In the genomic region with DNA sequence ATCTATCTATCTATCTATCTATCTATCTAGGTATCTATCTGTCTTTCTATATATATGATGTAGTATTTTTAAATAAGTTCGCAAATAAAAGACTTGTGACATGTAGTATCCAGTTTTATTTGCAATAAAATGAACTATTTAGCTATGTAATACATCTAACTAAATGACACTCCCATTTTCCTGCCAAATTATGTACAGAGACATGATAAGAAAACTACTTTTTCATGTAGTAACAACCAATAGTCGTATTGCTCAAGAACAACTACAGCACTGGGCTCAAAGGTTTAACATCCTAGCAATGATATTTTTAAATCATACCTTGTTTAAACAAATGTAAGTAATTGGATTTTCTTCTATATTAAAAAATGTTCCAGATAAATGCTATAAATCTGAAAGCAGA, we compare ENCODE assay signal across 34 cellular contexts. TPM values are rescaled to one million over a fixed set of nuclear protein-coding genes. Genes with fewer than 3 reads are reported as not detected.
"Had no signal": no experiment of that assay in that cellular context is flagged by ENCODE, and none has a peak within 500 bp of the region (broad histone marks: within the 10 kb centered on the region; RNA-seq: fewer than 3 reads in every experiment).

No MANE protein-coding gene starts in this region.

- H3K4me1 ChIP-seq: breast epithelium had no signal

- ATAC-seq: activated CD8-positive, alpha-beta T cell treated with anti-CD3 and anti-CD28 coated beads for 36 hours; activated naive CD4-positive, alpha-beta T cell treated with anti-CD3 and anti-CD28 coated beads, Interleukin-2, amount 50 U/mL, for 72 hours; activated T-cell treated with anti-CD3 and anti-CD28 coated beads, Interleukin-2, amount 50 U/mL, for 4 hours; activated T-cell treated with anti-CD3 and anti-CD28 coated beads, Interleukin-2, amount 50 U/mL, for 72 hours; activated T-helper 17 cell treated with anti-CD3 and anti-CD28 coated beads, Interleukin-2, amount 50 U/mL, for 72 hours had no signal

- H3K4me3 ChIP-seq: ascending aorta, breast epithelium had no signal

- H3K9me3 ChIP-seq: ascending aorta, breast epithelium had no signal

- FAIRE-seq: TTC549 had no signal

- H3K36me3 ChIP-seq: ascending aorta, brain microvascular endothelial cell, breast epithelium had no signal

- H3K27ac ChIP-seq: ascending aorta, brain microvascular endothelial cell, breast epithelium, VCaP had no signal

- H3K27me3 ChIP-seq: ascending aorta, brain microvascular endothelial cell, breast epithelium had no signal

- DNase-seq: activated B cell treated with CpG ODN at 0.5 μM for 24 hours; activated CD4-positive, alpha-beta memory T cell treated with anti-CD3 and anti-CD28 coated beads for 36 hours; activated CD4-positive, alpha-beta T cell treated with anti-CD3 and anti-CD28 coated beads for 4 hours; activated CD4-positive, alpha-beta T cell treated with anti-CD3 and anti-CD28 coated beads, Interleukin-2, amount 10 ng/mL, durations not matched to agents 24 days and 14 days; activated CD4-positive, alpha-beta T cell treated with anti-CD3 and anti-CD28 coated beads, Interleukin-2, amount 50 U/mL, for 1 hour; activated CD4-positive, alpha-beta T cell treated with anti-CD3 and anti-CD28 coated beads, Interleukin-2, amount 50 U/mL, for 4 hours; activated CD4-positive, CD25-positive, alpha-beta regulatory T cell treated with anti-CD3 and anti-CD28 coated beads, Interleukin-2, amount 50 U/mL, for 72 hours; activated CD8-positive, alpha-beta memory T cell treated with anti-CD3 and anti-CD28 coated beads, Interleukin-2, amount 50 U/mL, for 4 hours; activated CD8-positive, alpha-beta T cell treated with anti-CD3 and anti-CD28 coated beads for 36 hours; activated effector memory CD4-positive, alpha-beta T cell treated with anti-CD3 and anti-CD28 coated beads, Interleukin-2, amount 50 U/mL, for 16 hours; activated gamma-delta T cell treated with Interleukin-2 at 50 U/mL for 16 hours; activated naive CD4-positive, alpha-beta T cell; activated naive CD4-positive, alpha-beta T cell treated with anti-CD3 and anti-CD28 coated beads for 36 hours; activated naive CD4-positive, alpha-beta T cell treated with anti-CD3 and anti-CD28 coated beads, Interleukin-2, amount 50 U/mL, for 16 hours; activated naive CD8-positive, alpha-beta T cell treated with anti-CD3 and anti-CD28 coated beads for 36 hours; activated T-cell treated with anti-CD3 and anti-CD28 coated beads for 4 hours; activated T-cell treated with anti-CD3 and anti-CD28 coated beads, Interleukin-2, amount 50 U/mL, for 1 hour; activated T-cell treated with anti-CD3 and anti-CD28 coated beads, Interleukin-2, amount 50 U/mL, for 4 hours; activated T-cell treated with anti-CD3 and anti-CD28 coated beads, Interleukin-2, amount 50 U/mL, for 72 hours; amygdala; anterior cingulate cortex; brain microvascular endothelial cell; central memory CD4-positive, alpha-beta T cell; T-helper 1 cell; T-helper 2 cell; T-helper 9 cell had no signal

RNA-seq across cellular contexts. Expression of a gene that starts 55.5 kb away (rescaled TPM):
- total RNA-seq: activated B cell treated with CpG ODN at 0.5 μM for 24 hours; activated CD4-positive, alpha-beta memory T cell treated with anti-CD3 and anti-CD28 coated beads for 36 hours; activated CD4-positive, alpha-beta T cell treated with anti-CD3 and anti-CD28 coated beads, Interleukin-2, amount 10 ng/mL, durations not matched to agents 24 days and 14 days; activated CD8-positive, alpha-beta memory T cell treated with anti-CD3 and anti-CD28 coated beads for 36 hours; activated CD8-positive, alpha-beta T cell treated with anti-CD3 and anti-CD28 coated beads for 36 hours; activated naive CD4-positive, alpha-beta T cell treated with anti-CD3 and anti-CD28 coated beads for 36 hours; activated naive CD4-positive, alpha-beta T cell treated with anti-CD3 and anti-CD28 coated beads, Interleukin-2, amount 50 U/mL, for 72 hours; activated naive CD8-positive, alpha-beta T cell treated with anti-CD3 and anti-CD28 coated beads for 36 hours; activated T-cell treated with anti-CD3 and anti-CD28 coated beads, Interleukin-2, amount 50 U/mL, for 72 hours; activated T-helper 1 cell treated with anti-CD3 and anti-CD28 coated beads, Interleukin-12 subunit alpha, Interleukin-12 subunit beta, Interleukin-2, Interleukin-4 antibody, amounts not matched to agents 30 ng/mL and 10 ng/mL and 1 ng/mL, durations not matched to agents 14 hours and 24 hours and 36 hours; activated T-helper 17 cell treated with anti-CD3 and anti-CD28 coated beads, Interleukin-2, amount 50 U/mL, for 72 hours had no signal
